ENCODE assay signal across 1 cellular context in the genomic region with DNA sequence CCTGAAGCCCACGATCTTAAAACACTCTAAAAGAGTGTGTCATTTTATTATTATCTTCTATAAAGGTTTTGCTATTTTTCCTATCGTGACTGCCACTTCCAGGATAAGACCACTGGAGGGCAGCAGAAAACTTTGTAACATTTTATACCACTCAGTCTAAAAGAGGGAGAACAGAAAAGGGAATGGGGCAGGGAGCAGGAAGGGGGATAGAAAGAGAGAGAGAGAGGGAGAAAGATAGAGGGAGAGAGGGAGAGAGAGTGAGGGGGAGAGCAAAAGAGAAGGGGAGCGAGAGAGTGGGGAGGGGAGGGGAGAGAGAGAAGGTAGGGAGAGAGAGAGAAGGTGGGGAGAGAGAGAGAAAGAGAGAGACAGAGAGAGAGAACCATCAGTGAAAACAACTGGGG.
TF ChIP-seq lines count a peak whose summit lies in the region.

No MANE protein-coding gene starts in this region.

TF ChIP-seq in HCT116, 20 proteins besides CTCF, POLR2A, EP300 and RAD21 (continued from another document):
- TF ChIP-seq, protein P1, sequence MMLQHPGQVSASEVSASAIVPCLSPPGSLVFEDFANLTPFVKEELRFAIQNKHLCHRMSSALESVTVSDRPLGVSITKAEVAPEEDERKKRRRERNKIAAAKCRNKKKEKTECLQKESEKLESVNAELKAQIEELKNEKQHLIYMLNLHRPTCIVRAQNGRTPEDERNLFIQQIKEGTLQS (IDR thresholded peaks at IDR 0.05), result no peak
- TF ChIP-seq SP1 (IDR thresholded peaks at IDR 0.05; ENCODE audit: low read depth) (no peak), REST (IDR thresholded peaks at IDR 0.05; ENCODE audit: low read depth) (no peak), ELF1 (IDR thresholded peaks at IDR 0.05; ENCODE audit: borderline replicate concordance, low read depth) (no peak), ZNF274 (IDR thresholded peaks at IDR 0.05; ENCODE audit: low read depth, low read length) (no peak), ZFX (IDR thresholded peaks at IDR 0.05) (no peak), POLR2AphosphoS5 (IDR thresholded peaks at IDR 0.05; ENCODE audit: low read depth, low read length) (no peak), TCF7L2 (IDR thresholded peaks at IDR 0.05; ENCODE audit: borderline replicate concordance, extremely low read depth, insufficient read depth, insufficient read length) (no peak), JUND (IDR thresholded peaks at IDR 0.05) (no peak), EZH2 (IDR thresholded peaks at IDR 0.05) (no peak), CEBPB (IDR thresholded peaks at IDR 0.05; ENCODE audit: low read depth) (no peak), EZH2phosphoT487 (IDR thresholded peaks at IDR 0.05; ENCODE audit: borderline replicate concordance) (no peak), SRF (IDR thresholded peaks at IDR 0.05; ENCODE audit: low read depth) (no peak), YY1 (IDR thresholded peaks at IDR 0.05; ENCODE audit: extremely low read depth, insufficient replicate concordance, low read depth, low read length) (no peak), SIN3A (IDR thresholded peaks at IDR 0.05; ENCODE audit: low read depth) (no peak)
